10 cellular contexts compared by ENCODE assay signal in the genomic region with DNA sequence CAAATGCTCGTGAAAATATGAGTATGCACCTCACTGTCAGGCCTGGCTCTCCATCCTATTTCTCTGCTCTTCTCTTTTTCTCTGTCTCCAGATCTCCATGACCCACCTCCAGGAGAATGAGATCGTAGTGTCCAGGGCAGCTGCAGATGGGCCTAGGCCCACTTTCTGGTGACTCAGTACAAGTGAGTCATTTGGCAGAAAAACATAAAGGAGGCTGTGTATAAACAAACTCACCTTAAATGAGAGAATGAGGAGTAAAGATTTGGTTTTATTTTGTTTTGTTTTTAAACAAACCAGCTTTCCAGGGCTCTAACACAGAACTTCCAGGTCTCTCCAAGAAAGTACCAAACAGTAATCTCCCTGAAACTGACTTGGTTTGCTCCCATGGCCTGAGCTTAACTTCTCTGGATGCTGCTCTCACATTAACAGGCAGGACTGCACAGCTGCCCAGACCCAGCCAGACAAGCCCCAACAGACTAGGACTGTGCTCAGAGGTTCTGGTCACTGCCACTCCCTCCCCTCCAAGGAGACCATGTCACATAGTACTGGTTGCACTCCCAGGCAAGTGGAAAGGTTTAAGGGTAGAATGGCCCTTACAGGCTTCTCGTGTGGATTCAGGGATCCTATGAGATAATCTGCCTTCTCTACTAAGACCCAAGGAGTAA. TPM values are rescaled to one million over a fixed set of nuclear protein-coding genes. Genes with fewer than 3 reads are reported as not detected.
DNase-seq lines count a peak whose midpoint lies in the region; ATAC-seq and TF ChIP-seq lines count a peak whose summit lies in the region.
"Had no signal": no experiment of that assay in that cellular context is flagged by ENCODE, and none has a peak within 500 bp of the region (broad histone marks: within the 10 kb centered on the region; RNA-seq: fewer than 3 reads in every experiment).

No MANE protein-coding gene starts in this region.

- H3K27ac ChIP-seq in SJSA1 (peak overlapping the region; percentile 0; the same call in 1 of the 2 replicates), gastrocnemius medialis (peak overlapping the region; percentile 83 to 89 (median 86))
- H3K27ac ChIP-seq: neutrophil had no signal

- in situ Hi-C loops in gastrocnemius medialis (cut with MboI; ENCODE audit: low sequenced_read_pairs in 4 of 4) (no loop called here), GM13977 (cut with MboI; ENCODE audit: low pct_unique_long_range_greater_than_20kb, low sequenced_read_pairs, unreplicated experiment) (no loop called here)

- TF ChIP-seq POLR2A in gastrocnemius medialis (IDR thresholded peaks at IDR 0.05) = peak in 1 of 2 donors; percentile 9

- no peaks in the 10 kb centered on the region for H3K9me3 ChIP-seq in SJSA1 (replicated peaks)
- no peaks in the 10 kb centered on the region for H3K9me3 ChIP-seq in gastrocnemius medialis
- H3K9me3 ChIP-seq: neutrophil had no signal

- H3K4me3 ChIP-seq in SJSA1 (no peak overlapping the region), gastrocnemius medialis (no peak overlapping the region)

- TF ChIP-seq CTCF in gastrocnemius medialis (IDR thresholded peaks at IDR 0.05 in 4 of 5, conservative IDR thresholded peaks at IDR 0.05 in 1 of 5) = no peak
- no peak for TF ChIP-seq CTCF in GM13977 (IDR thresholded peaks at IDR 0.05; ENCODE audit: extremely low read depth, insufficient read depth, missing control alignments)

- peaks cover 72% of the 10 kb centered on the region for H3K4me1 ChIP-seq in SJSA1 (replicated peaks)
- H3K4me1 ChIP-seq in gastrocnemius medialis = peaks cover 40 to 56% of the 10 kb centered on the region in 2 donors

- intact Hi-C loops in gastrocnemius medialis (cut with DNase I; ENCODE audit: low total_unique reads) = loop anchor here (2.0 to 10.0 kb wide), 2 partner anchors 33 to 317 kb away; a partner anchor contains a TSS

- DNase-seq in ELR (ENCODE audit: low read depth) (peak; percentile 93), SJSA1 (ENCODE audit: low read depth in 1 of 2, low spot score in 2 of 2) (peak; percentile 69 to 75), fibroblast of gingiva (ENCODE audit: low read depth) (peak; percentile 33), gastrocnemius medialis (peak; percentile 49 to 67), GM13977 (ENCODE audit: low spot score) (no peak)
- DNase-seq in stimulated activated CD4-positive, alpha-beta T cell treated with anti-CD3 and anti-CD28 coated beads, Interleukin-4, amount 100 ng/mL, for 24 hours = no peak
- no peak for DNase-seq in activated CD8-positive, alpha-beta memory T cell treated with anti-CD3 and anti-CD28 coated beads, Interleukin-2, amount 50 U/mL, for 4 hours
- DNase-seq: NCI-H1930 had no signal

- H3K27me3 ChIP-seq in SJSA1 (replicated peaks) = no peaks in the 10 kb centered on the region
- H3K27me3 ChIP-seq in gastrocnemius medialis = no peaks in the 10 kb centered on the region

- ATAC-seq in gastrocnemius medialis (peak; percentile 33 to 42), HG02870 (IDR thresholded peaks at IDR 0.05; ENCODE audit: unreplicated experiment) (no peak)

- H3K36me3 ChIP-seq in SJSA1 = peaks cover 12% of the 10 kb centered on the region
- no peaks in the 10 kb centered on the region for H3K36me3 ChIP-seq in gastrocnemius medialis
- H3K36me3 ChIP-seq: neutrophil had no signal

RNA-seq across cellular contexts. Expression of a gene that starts 1.5 kb away (rescaled TPM):
- total RNA-seq in SJSA1 (2014; rRNA removed; shearing (Covaris generic)) = 21.6 and 24.0 TPM in 2 replicates
- total RNA-seq in gastrocnemius medialis = 10 to 100 TPM in 3 of 4 donors, 1 to 10 TPM in 1; 9.8 to 27.1 (median 17.6) TPM

Comparison
In these comparisons a context has a peak if more than half of its experiments do, and no peak if none do; other contexts are left out.
1. DNase-seq: peak in ELR (single experiment), SJSA1 (2 of 2), fibroblast of gingiva (single experiment) and gastrocnemius medialis (2 of 2); none in GM13977 (single experiment), stimulated activated CD4-positive, alpha-beta T cell treated with anti-CD3 and anti-CD28 coated beads, Interleukin-4, amount 100 ng/mL, for 24 hours (single experiment) and activated CD8-positive, alpha-beta memory T cell treated with anti-CD3 and anti-CD28 coated beads, Interleukin-2, amount 50 U/mL, for 4 hours (single experiment).